ENCODE assay signal across 24 cellular contexts in genomic region chr4:152427971-152428370, GRCh38.
"Had no signal": no experiment of that assay in that cellular context is flagged by ENCODE, and none has a peak within 500 bp of the region (broad histone marks: within the 10 kb centered on the region; RNA-seq: fewer than 3 reads in every experiment).

No MANE protein-coding gene starts in this region.

- ATAC-seq: left colon; left ventricle myocardium superior; natural killer cell treated with Interleukin-12 subunit alpha and Interleukin-12 subunit beta and Interleukin-15 and Interleukin-18, amount 100 ng/mL, for 72 hours; pancreas; right cardiac atrium had no signal

- H3K36me3 ChIP-seq: colonic mucosa, esophagus muscularis mucosa, neural progenitor cell, pancreas, stomach, thoracic aorta, transverse colon had no signal

- H3K27ac ChIP-seq: colonic mucosa, esophagus muscularis mucosa, hepatocyte, neural progenitor cell, pancreas, stomach, thoracic aorta, transverse colon had no signal

- H3K4me3 ChIP-seq: colonic mucosa, esophagus muscularis mucosa, hepatocyte, lung, neural progenitor cell, pancreas, stomach, thoracic aorta, transverse colon had no signal

- DNase-seq: colonic mucosa; effector CD4-positive, alpha-beta T cell; endodermal cell; foreskin melanocyte; head of caudate nucleus; left colon; left ventricle myocardium superior; mesenchymal stem cell; midbrain; nucleus accumbens; pancreas; right cardiac atrium; small intestine; stimulated activated CD4-positive, alpha-beta T cell treated with anti-CD3 and anti-CD28 coated beads, Interleukin-12 subunit alpha, Interleukin-12 subunit beta, amount 100 ng/mL, for 4 hours; stimulated activated naive CD4-positive, alpha-beta T cell; stomach; substantia nigra; transverse colon had no signal

- H3K9me3 ChIP-seq: colonic mucosa, esophagus muscularis mucosa, pancreas, stomach, thoracic aorta, transverse colon had no signal

- H2AFZ ChIP-seq: hepatocyte, neural progenitor cell had no signal

- FAIRE-seq: pancreas, small intestine had no signal

- H3K4me2 ChIP-seq: hepatocyte, neural progenitor cell had no signal

- H3K4me1 ChIP-seq: colonic mucosa had no signal

- H3K27me3 ChIP-seq: colonic mucosa, esophagus muscularis mucosa, hepatocyte, neural progenitor cell, pancreas, stomach, transverse colon had no signal

- H3K9ac ChIP-seq: neural progenitor cell had no signal
